8 cellular contexts compared by ENCODE assay signal in genomic region chr15:84716036-84716732, GRCh38. TPM values are rescaled to one million over a fixed set of nuclear protein-coding genes. Genes with fewer than 3 reads are reported as not detected.
A peak's percentile ranks its signal among the peaks of the same experiment; 100 is the strongest.
DNase-seq lines count a peak whose midpoint lies in the region; ATAC-seq and TF ChIP-seq lines count a peak whose summit lies in the region.

SEC11A (minus strand) TSS chr15:84716139; CDS start chr15:84716075, 64 bp downstream.

- no peak for TF ChIP-seq CTCF in BJ (IDR thresholded peaks at IDR 0.05; ENCODE audit: insufficient read depth, low read depth, low read length)

- no peaks in the 10 kb centered on the region for H3K27me3 ChIP-seq in BJ (ENCODE audit: control insufficient read depth, insufficient read depth, low read length)

- H3K27me3 Mint-ChIP-seq in activated CD4-positive, alpha-beta T cell treated with anti-CD3 and anti-CD28 coated beads, Interleukin-2, amount 10 ng/mL, durations not matched to agents 7 days and 5 days: no peaks in the 10 kb centered on the region

- H3K4me3 ChIP-seq in BJ (ENCODE audit: low read depth, low read length): peak within 1 kb of the TSS; percentile 69

- H3K4me1 Mint-ChIP-seq in activated CD4-positive, alpha-beta T cell treated with anti-CD3 and anti-CD28 coated beads, Interleukin-2, amount 10 ng/mL, durations not matched to agents 7 days and 5 days: peaks cover 54% of the 10 kb centered on the region

- CTCF ChIA-PET in BJ (lab: Yijun Ruan, JAX): interaction anchor here (0.8 to 2.0 kb wide), 7 partner anchors 11 to 128 kb away, joined by 3 to 6 read pairs (median 4); partner anchors contain the start of genes NMB and WDR73
- CTCF ChIA-PET in activated CD4-positive, alpha-beta T cell treated with anti-CD3 and anti-CD28 coated beads, Interleukin-2, amount 10 ng/mL, durations not matched to agents 7 days and 5 days (lab: Charles Lee): interaction anchor here (0.5 to 10.5 kb wide), 11 partner anchors 9 to 1014 kb away, joined by 3 to 53 read pairs (median 3); no protein-coding TSS in a partner anchor

- DNase-seq in BJ (ENCODE audit: low read depth): peak; percentile 77
- DNase-seq in NCI-H526 treated with DMSO at 0.1 percent for 48 hours (lab: John Stamatoyannopoulos, UW): peak; percentile 90
- DNase-seq in activated CD4-positive, alpha-beta T cell treated with anti-CD3 and anti-CD28 coated beads, Interleukin-2, amount 10 ng/mL, durations not matched to agents 7 days and 5 days: peak; percentile 92
- peak; percentile 73 for DNase-seq in cortex of kidney (lab: John Stamatoyannopoulos, UW)
- DNase-seq in left kidney (ENCODE audit: low read depth, low spot score): peak; percentile 98
- DNase-seq in stimulated activated CD4-positive, alpha-beta T cell treated with anti-CD3 and anti-CD28 coated beads, Interleukin-2, amount 100 ng/mL, for 24 hours: peak; percentile 92 to 94

- peak within 1 kb of the TSS; percentile 97 for H3K27ac Mint-ChIP-seq in activated CD4-positive, alpha-beta T cell treated with anti-CD3 and anti-CD28 coated beads, Interleukin-2, amount 10 ng/mL, durations not matched to agents 7 days and 5 days

- POLR2A ChIA-PET in BJ (lab: Charles Lee): interaction anchor here (0.6 to 1.5 kb wide), 2 partner anchors 9 to 19 kb away, joined by 5 to 9 read pairs; no protein-coding TSS in a partner anchor
- POLR2A ChIA-PET in activated CD4-positive, alpha-beta T cell treated with anti-CD3 and anti-CD28 coated beads, Interleukin-2, amount 10 ng/mL, durations not matched to agents 7 days and 5 days (lab: Charles Lee): interaction anchor here (0.6 to 1.8 kb wide), 5 partner anchors 8 to 63 kb away, joined by 3 to 15 read pairs (median 6); partner anchors contain the start of gene WDR73

- H3K36me3 Mint-ChIP-seq in activated CD4-positive, alpha-beta T cell treated with anti-CD3 and anti-CD28 coated beads, Interleukin-2, amount 10 ng/mL, durations not matched to agents 7 days and 5 days (ENCODE audit: low read depth): peaks cover 32% of the 10 kb centered on the region

- H3K36me3 ChIP-seq in BJ (ENCODE audit: control insufficient read depth, insufficient read depth, low read length): no peaks in the 10 kb centered on the region

- no peaks in the 10 kb centered on the region for H3K9me3 Mint-ChIP-seq in activated CD4-positive, alpha-beta T cell treated with anti-CD3 and anti-CD28 coated beads, Interleukin-2, amount 10 ng/mL, durations not matched to agents 7 days and 5 days

- H3K4me3 Mint-ChIP-seq in activated CD4-positive, alpha-beta T cell treated with anti-CD3 and anti-CD28 coated beads, Interleukin-2, amount 10 ng/mL, durations not matched to agents 7 days and 5 days: peak within 1 kb of the TSS; percentile 94

- peak; percentile 98 for ATAC-seq in GM19324 (IDR thresholded peaks at IDR 0.05; ENCODE audit: low FRiP score, unreplicated experiment)
- peak; percentile 90 for ATAC-seq in HG03469 (IDR thresholded peaks at IDR 0.05; ENCODE audit: unreplicated experiment)

RNA-seq across cellular contexts. Expression of gene SEC11A, which starts in this region (rescaled TPM):
- polyA plus RNA-seq in BJ (2011; rRNA removed): 90.7 and 244 TPM in 2 replicates
- polyA minus RNA-seq in BJ (2011; rRNA and poly(A)+ RNA removed): 35.7 and 46.2 TPM in 2 replicates
- total RNA-seq in activated CD4-positive, alpha-beta T cell treated with anti-CD3 and anti-CD28 coated beads, Interleukin-2, amount 10 ng/mL, durations not matched to agents 7 days and 5 days: 100 to 1,000 TPM; 110 to 119 TPM

Comparison
In these comparisons a context has a peak if more than half of its experiments do, and no peak if none do; other contexts are left out.
1. Peak in every context shown above with its lines: DNase-seq, ATAC-seq and H3K4me3 ChIP-seq.